Comparison of ENCODE assay signal across 8 cellular contexts in genomic region chr13:35164324-35164932, GRCh38.
DNase-seq lines count a peak whose midpoint lies in the region; ATAC-seq and TF ChIP-seq lines count a peak whose summit lies in the region.

No MANE protein-coding gene starts in this region.

- TF ChIP-seq CTCF in body of pancreas (IDR thresholded peaks at IDR 0.05): peak; percentile 37 to 68 (median 63)

- H3K36me3 ChIP-seq in body of pancreas (replicated peaks in 1 of 2; ENCODE audit: insufficient read depth in 1 of 2, low read depth in 2 of 2): no peaks in the 10 kb centered on the region

- H3K4me1 ChIP-seq in body of pancreas: no peaks in the 10 kb centered on the region

- no peak overlapping the region for H3K27ac ChIP-seq in body of pancreas

- no peak for TF ChIP-seq POLR2A in body of pancreas (IDR thresholded peaks at IDR 0.05)

- H3K9me3 ChIP-seq in body of pancreas: no peaks in the 10 kb centered on the region

- ATAC-seq in GM19372 (IDR thresholded peaks at IDR 0.05; ENCODE audit: low read depth, unreplicated experiment): peak; percentile 63
- peak; percentile 77 for ATAC-seq in HG03159 (IDR thresholded peaks at IDR 0.05; ENCODE audit: unreplicated experiment)
- ATAC-seq in body of pancreas: peak; percentile 68
- ATAC-seq in esophagus mucosa: no peak

- no peak overlapping the region for H3K4me3 ChIP-seq in body of pancreas

- intact Hi-C loops in body of pancreas (cut with DNase I): loop anchor here (10.0 kb wide), 1 partner anchor 1230 kb away; no protein-coding TSS in a partner anchor

- DNase-seq in DMS114 treated with DMSO at 0.1 percent for 48 hours (lab: John Stamatoyannopoulos, UW; ENCODE audit: unreplicated experiment) (peak; percentile 28), NCI-H2196 treated with DMSO at 0.1 percent for 48 hours (lab: John Stamatoyannopoulos, UW; ENCODE audit: unreplicated experiment) (peak; percentile 27), body of pancreas (no peak), kidney tubule cell (ENCODE audit: low spot score) (peak; percentile 52)
- DNase-seq in activated CD4-positive, alpha-beta T cell treated with anti-CD3 and anti-CD28 coated beads for 1 hour: no peak

- peaks cover 0 to 5% of the 10 kb centered on the region in 2 donors for H3K27me3 ChIP-seq in body of pancreas

Comparison
In these comparisons a context has a peak if more than half of its experiments do, and no peak if none do; other contexts are left out.
1. DNase-seq: peak in DMS114 treated with DMSO at 0.1 percent for 48 hours (single experiment), NCI-H2196 treated with DMSO at 0.1 percent for 48 hours (single experiment) and kidney tubule cell (single experiment); none in body of pancreas (0 of 4) and activated CD4-positive, alpha-beta T cell treated with anti-CD3 and anti-CD28 coated beads for 1 hour (single experiment).